ENCODE assay signal across 8 cellular contexts in genomic region chr7:100888988-100889760, GRCh38. TPM values are rescaled to one million over a fixed set of nuclear protein-coding genes. Genes with fewer than 3 reads are reported as not detected.
DNase-seq lines count a peak whose midpoint lies in the region; ATAC-seq, FAIRE-seq and TF ChIP-seq lines count a peak whose summit lies in the region.

UFSP1 (minus strand) TSS chr7:100889715; CDS start chr7:100889271, 444 bp downstream.

- H3K36me3 Mint-ChIP-seq in effector memory CD8-positive, alpha-beta T cell (ENCODE audit: insufficient read depth): peaks cover 55% of the 10 kb centered on the region
- H3K36me3 Mint-ChIP-seq in naive B cell: peaks cover 13 to 38% of the 10 kb centered on the region in 2 donors

- DNase-seq in HEK293T (ENCODE audit: extremely low spot score) (peak; percentile 53), OCI-LY7 (ENCODE audit: low spot score) (no peak), naive B cell (no peak), GM10266 (ENCODE audit: extremely low spot score) (no peak), SIG-M5 treated with dmso at 0.1 percent for 504 hours (lab: John Stamatoyannopoulos, UW; ENCODE audit: unreplicated experiment) (no peak), urothelium cell line (ENCODE audit: low spot score) (no peak)
- no peak for DNase-seq in effector memory CD8-positive, alpha-beta T cell

- FAIRE-seq in urothelium cell line (lab: Jason Lieb, UNC): no peak

- peak within 1 kb of the TSS; percentile 84 for H3K4me3 Mint-ChIP-seq in effector memory CD8-positive, alpha-beta T cell
- H3K4me3 Mint-ChIP-seq in naive B cell: peak within 1 kb of the TSS; percentile 86 to 95 (median 91)

- CTCF ChIA-PET in HEK293T (lab: Yijun Ruan, JAX) (interaction anchor here (0.6 kb wide), 1 partner anchor 126 kb away, joined by 3 read pairs; no protein-coding TSS in a partner anchor), OCI-LY7 (lab: Charles Lee; ENCODE audit: unreplicated experiment) (interaction anchor here (0.6 to 1.9 kb wide), 12 partner anchors 14 to 831 kb away, joined by 3 to 14 read pairs (median 5); partner anchors contain the start of genes GNB2, SRRT and TRIM56)

- H3K27me3 Mint-ChIP-seq in effector memory CD8-positive, alpha-beta T cell: peaks cover 25 to 41% of the 10 kb centered on the region in 2 donors
- H3K27me3 Mint-ChIP-seq in naive B cell: peaks cover 10 to 40% (median 38%) of the 10 kb centered on the region in 3 donors

- peak within 1 kb of the TSS; percentile 92 for H3K4me2 ChIP-seq in OCI-LY7 (ENCODE audit: low read length)

- no peaks in the 10 kb centered on the region for H3K9me3 ChIP-seq in OCI-LY7 (ENCODE audit: low read length)

- peak within 1 kb of the TSS; percentile 67 for H3K27ac ChIP-seq in OCI-LY7 (ENCODE audit: low read depth, low read length, poor library complexity, severe bottlenecking)

- peaks cover 7% of the 10 kb centered on the region; the same call in 1 of the 2 replicates for H3K79me2 ChIP-seq in OCI-LY7 (ENCODE audit: insufficient read depth, low read depth, low read length)

- H3K4me1 Mint-ChIP-seq in effector memory CD8-positive, alpha-beta T cell (ENCODE audit: low read depth in 2 of 2): peaks cover 38 to 45% of the 10 kb centered on the region in 2 donors
- H3K4me1 Mint-ChIP-seq in naive B cell: peaks cover 61 to 63% (median 62%) of the 10 kb centered on the region in 3 donors

- H3K9me3 Mint-ChIP-seq in effector memory CD8-positive, alpha-beta T cell: no peaks in the 10 kb centered on the region
- H3K9me3 Mint-ChIP-seq in naive B cell: peaks cover 0 to 2% (median 0%) of the 10 kb centered on the region in 7 donors

- H2AFZ ChIP-seq in OCI-LY7 (ENCODE audit: low read length): peak within 1 kb of the TSS; percentile 68

- no peak for ATAC-seq in effector memory CD8-positive, alpha-beta T cell (replicated peaks)
- no peak for ATAC-seq in naive B cell (ENCODE audit: low read depth in 2 of 2)

- no TSS peak for BruUV-seq in OCI-LY7 (replicated peaks; lab: Mats Ljungman, UMichigan)

- H4K20me1 ChIP-seq in OCI-LY7 (ENCODE audit: insufficient read depth, low read length): peaks cover 16% of the 10 kb centered on the region

- POLR2A ChIA-PET in HEK293T (lab: Yijun Ruan, JAX): interaction anchor here (0.6 to 7.4 kb wide), 39 partner anchors 9 to 393 kb away, joined by 3 to 158 read pairs (median 4); partner anchors contain the start of genes EPHB4, FBXO24, MUC17 and MUC3A
- POLR2A ChIA-PET in OCI-LY7 (lab: Charles Lee): interaction anchor here (0.5 to 4.9 kb wide), 16 partner anchors 12 to 1049 kb away, joined by 3 to 40 read pairs (median 3); partner anchors contain the start of genes FIS1, POP7, SLC12A9 and SRRT

- TF ChIP-seq CTCF in OCI-LY7 (conservative IDR thresholded peaks at IDR 0.05; ENCODE audit: low read length): no peak
- no peak for TF ChIP-seq CTCF in GM10266 (IDR thresholded peaks at IDR 0.05; ENCODE audit: control insufficient read depth, insufficient read depth, low read depth, missing control alignments)

- peaks cover 41% of the 10 kb centered on the region for H3K4me1 ChIP-seq in OCI-LY7 (ENCODE audit: insufficient read depth, low read length, poor library complexity, severe bottlenecking)

- no peaks in the 10 kb centered on the region for H3K9me2 ChIP-seq in OCI-LY7 (ENCODE audit: insufficient read depth, low read length)

- intact Hi-C loops in OCI-LY7 (cut with micrococcal nuclease; ENCODE audit: unreplicated experiment): loop anchor here (1.0 to 10.0 kb wide), 2 partner anchors 37 to 804 kb away; partner anchors contain the start of genes COPS6, SLC12A9 and ZNF3

- TF ChIP-seq POLR2A in GM18526 (IDR thresholded peaks at IDR 0.05; ENCODE audit: extremely low read depth, insufficient read length): peak; percentile 80

- H3K27ac Mint-ChIP-seq in effector memory CD8-positive, alpha-beta T cell: peak within 1 kb of the TSS; percentile 90 to 93
- peak within 1 kb of the TSS; percentile 31 to 95 (median 84) for H3K27ac Mint-ChIP-seq in naive B cell

- peak within 1 kb of the TSS; percentile 74 for H3K4me3 ChIP-seq in OCI-LY7 (ENCODE audit: low read depth, low read length, poor library complexity, severe bottlenecking)

- H3K36me3 ChIP-seq in OCI-LY7 (ENCODE audit: insufficient read depth, low read length): peaks cover 49% of the 10 kb centered on the region

TF ChIP-seq in HEK293T, 16 proteins besides CTCF, POLR2A, EP300 and RAD21:
- TF ChIP-seq BHLHE40 (IDR thresholded peaks at IDR 0.05; ENCODE audit: borderline replicate concordance): no peak
- TF ChIP-seq L3MBTL2 (conservative IDR thresholded peaks at IDR 0.05): peak; percentile 86
- no peak for TF ChIP-seq CTBP1 (IDR thresholded peaks at IDR 0.05; ENCODE audit: borderline replicate concordance)
- TF ChIP-seq TARDBP (IDR thresholded peaks at IDR 0.05): no peak
- TF ChIP-seq PKNOX1 (IDR thresholded peaks at IDR 0.05): peak; percentile 26; the same call in 1 of the 2 replicates
- no peak for TF ChIP-seq ARNT (IDR thresholded peaks at IDR 0.05)
- TF ChIP-seq LEF1 (IDR thresholded peaks at IDR 0.05; ENCODE audit: borderline replicate concordance): no peak
TF ChIP-seq in HEK293T: peak in this region for 2.

RNA-seq across cellular contexts. Expression of gene UFSP1, which starts in this region (rescaled TPM):
- total RNA-seq in OCI-LY7 (2014; rRNA removed; shearing (Covaris generic)): 2.8 and 4.9 TPM in 2 replicates
- total RNA-seq in OCI-LY7 (2022): 3.3 and 3.8 TPM in 2 replicates
- 1 to 10 TPM in 3 of 6 donors, under 1 TPM in 2, not detected in 1; 0.34 to 2.5 (median 1.7) TPM for polyA plus RNA-seq in naive B cell (ENCODE audit: low read depth in 6 of 6)
